Comparison of ENCODE assay signal across 1 cellular context in the genomic region with DNA sequence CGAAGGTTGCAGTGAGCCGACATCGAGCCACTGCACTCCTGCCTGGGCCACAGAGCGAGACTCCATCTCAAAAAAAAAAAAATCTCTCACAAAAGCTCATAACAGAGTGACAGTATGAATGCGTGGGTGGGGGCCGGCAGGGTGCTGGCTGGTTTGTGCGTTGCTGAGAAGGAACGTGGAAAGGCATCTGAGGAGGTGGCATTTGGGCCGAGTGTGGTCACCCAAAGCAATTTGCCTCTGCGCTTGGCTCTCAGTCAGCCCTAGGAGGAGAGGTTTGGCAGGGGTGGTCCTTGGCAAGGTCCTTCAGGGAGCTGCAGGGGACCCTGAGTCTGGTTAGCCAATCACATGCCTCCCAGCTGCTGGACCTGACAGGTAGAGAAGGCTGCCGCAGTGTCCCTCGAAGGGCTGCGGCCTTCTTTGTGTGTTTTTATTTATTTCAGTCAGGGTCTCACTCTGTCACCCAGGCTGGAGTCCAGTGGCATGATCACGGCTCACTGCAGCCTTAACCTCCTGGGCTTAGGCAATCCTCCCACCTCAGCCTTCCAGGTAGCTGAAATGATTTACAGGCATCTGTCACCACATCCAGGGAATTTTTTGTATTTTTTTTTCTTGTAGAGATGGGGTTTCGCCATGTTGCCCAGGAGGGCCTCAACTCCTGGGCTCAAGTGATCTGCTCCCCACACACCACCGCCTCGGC.
TF ChIP-seq lines count a peak whose summit lies in the region.

No MANE protein-coding gene starts in this region.

TF ChIP-seq in GM23338, 12 proteins besides CTCF, POLR2A, EP300 and RAD21:
- TF ChIP-seq, protein P1, sequence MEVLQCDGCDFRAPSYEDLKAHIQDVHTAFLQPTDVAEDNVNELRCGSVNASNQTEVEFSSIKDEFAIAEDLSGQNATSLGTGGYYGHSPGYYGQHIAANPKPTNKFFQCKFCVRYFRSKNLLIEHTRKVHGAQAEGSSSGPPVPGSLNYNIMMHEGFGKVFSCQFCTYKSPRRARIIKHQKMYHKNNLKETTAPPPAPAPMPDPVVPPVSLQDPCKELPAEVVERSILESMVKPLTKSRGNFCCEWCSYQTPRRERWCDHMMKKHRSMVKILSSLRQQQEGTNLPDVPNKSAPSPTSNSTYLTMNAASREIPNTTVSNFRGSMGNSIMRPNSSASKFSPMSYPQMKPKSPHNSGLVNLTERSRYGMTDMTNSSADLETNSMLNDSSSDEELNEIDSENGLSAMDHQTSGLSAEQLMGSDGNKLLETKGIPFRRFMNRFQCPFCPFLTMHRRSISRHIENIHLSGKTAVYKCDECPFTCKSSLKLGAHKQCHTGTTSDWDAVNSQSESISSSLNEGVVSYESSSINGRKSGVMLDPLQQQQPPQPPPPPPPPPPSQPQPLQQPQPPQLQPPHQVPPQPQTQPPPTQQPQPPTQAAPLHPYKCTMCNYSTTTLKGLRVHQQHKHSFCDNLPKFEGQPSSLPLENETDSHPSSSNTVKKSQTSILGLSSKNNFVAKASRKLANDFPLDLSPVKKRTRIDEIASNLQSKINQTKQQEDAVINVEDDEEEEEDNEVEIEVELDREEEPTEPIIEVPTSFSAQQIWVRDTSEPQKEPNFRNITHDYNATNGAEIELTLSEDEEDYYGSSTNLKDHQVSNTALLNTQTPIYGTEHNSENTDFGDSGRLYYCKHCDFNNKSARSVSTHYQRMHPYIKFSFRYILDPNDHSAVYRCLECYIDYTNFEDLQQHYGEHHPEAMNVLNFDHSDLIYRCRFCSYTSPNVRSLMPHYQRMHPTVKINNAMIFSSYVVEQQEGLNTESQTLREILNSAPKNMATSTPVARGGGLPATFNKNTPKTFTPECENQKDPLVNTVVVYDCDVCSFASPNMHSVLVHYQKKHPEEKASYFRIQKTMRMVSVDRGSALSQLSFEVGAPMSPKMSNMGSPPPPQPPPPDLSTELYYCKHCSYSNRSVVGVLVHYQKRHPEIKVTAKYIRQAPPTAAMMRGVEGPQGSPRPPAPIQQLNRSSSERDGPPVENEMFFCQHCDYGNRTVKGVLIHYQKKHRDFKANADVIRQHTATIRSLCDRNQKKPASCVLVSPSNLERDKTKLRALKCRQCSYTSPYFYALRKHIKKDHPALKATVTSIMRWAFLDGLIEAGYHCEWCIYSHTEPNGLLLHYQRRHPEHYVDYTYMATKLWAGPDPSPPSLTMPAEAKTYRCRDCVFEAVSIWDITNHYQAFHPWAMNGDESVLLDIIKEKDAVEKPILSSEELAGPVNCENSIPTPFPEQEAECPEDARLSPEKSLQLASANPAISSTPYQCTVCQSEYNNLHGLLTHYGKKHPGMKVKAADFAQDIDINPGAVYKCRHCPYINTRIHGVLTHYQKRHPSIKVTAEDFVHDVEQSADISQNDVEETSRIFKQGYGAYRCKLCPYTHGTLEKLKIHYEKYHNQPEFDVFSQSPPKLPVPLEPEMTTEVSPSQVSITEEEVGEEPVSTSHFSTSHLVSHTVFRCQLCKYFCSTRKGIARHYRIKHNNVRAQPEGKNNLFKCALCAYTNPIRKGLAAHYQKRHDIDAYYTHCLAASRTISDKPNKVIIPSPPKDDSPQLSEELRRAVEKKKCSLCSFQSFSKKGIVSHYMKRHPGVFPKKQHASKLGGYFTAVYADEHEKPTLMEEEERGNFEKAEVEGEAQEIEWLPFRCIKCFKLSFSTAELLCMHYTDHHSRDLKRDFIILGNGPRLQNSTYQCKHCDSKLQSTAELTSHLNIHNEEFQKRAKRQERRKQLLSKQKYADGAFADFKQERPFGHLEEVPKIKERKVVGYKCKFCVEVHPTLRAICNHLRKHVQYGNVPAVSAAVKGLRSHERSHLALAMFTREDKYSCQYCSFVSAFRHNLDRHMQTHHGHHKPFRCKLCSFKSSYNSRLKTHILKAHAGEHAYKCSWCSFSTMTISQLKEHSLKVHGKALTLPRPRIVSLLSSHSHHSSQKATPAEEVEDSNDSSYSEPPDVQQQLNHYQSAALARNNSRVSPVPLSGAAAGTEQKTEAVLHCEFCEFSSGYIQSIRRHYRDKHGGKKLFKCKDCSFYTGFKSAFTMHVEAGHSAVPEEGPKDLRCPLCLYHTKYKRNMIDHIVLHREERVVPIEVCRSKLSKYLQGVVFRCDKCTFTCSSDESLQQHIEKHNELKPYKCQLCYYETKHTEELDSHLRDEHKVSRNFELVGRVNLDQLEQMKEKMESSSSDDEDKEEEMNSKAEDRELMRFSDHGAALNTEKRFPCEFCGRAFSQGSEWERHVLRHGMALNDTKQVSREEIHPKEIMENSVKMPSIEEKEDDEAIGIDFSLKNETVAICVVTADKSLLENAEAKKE (CRISPR knock-in tag; IDR thresholded peaks at IDR 0.05): no peak
- TF ChIP-seq ZNF114 (CRISPR knock-in tag; IDR thresholded peaks at IDR 0.05) (no peak), EZH2 (IDR thresholded peaks at IDR 0.05; ENCODE audit: low read depth, unreplicated experiment) (no peak), EZH2phosphoT487 (IDR thresholded peaks at IDR 0.05; ENCODE audit: unreplicated experiment) (no peak), NANOG (IDR thresholded peaks at IDR 0.05; ENCODE audit: borderline replicate concordance) (no peak)
